22 cellular contexts compared by ENCODE assay signal in the genomic region with DNA sequence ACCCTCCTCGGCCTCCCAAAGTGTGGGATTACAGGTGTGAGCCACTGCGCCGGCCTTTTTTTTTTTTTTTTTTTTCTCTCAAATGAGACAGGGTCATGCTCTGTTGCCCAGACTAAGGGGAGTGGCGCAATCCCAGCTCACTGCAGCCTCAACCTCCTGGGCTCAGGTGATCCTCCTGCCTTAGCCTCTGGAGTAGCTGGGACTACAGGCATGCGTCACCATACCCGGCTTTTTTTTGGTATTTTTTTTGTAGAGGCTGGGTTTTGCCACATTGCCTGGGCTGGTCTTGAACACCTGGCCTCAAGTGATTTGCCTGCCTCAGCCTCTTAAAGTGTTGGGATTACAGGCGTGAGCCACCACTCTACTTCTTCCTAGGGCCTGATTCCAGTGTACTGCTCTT. TPM values are rescaled to one million over a fixed set of nuclear protein-coding genes. Genes with fewer than 3 reads are reported as not detected.
DNase-seq lines count a peak whose midpoint lies in the region; ATAC-seq, FAIRE-seq and TF ChIP-seq lines count a peak whose summit lies in the region.
"Had no signal": no experiment of that assay in that cellular context is flagged by ENCODE, and none has a peak within 500 bp of the region (broad histone marks: within the 10 kb centered on the region; RNA-seq: fewer than 3 reads in every experiment).

No MANE protein-coding gene starts in this region.

- H3K9me3 Mint-ChIP-seq in T-helper 2 cell treated with Interferon-gamma antibody and Interleukin-4, amounts not matched to agents 5 μg/mL and 100 μg/mL, for 36 hours = peaks cover 11% of the 10 kb centered on the region
- H3K9me3 Mint-ChIP-seq in stimulated activated memory B cell treated with anti-CD40 and anti-IgM and Interleukin-4, amounts not matched to agents 10 μg/mL and 1 μg/mL and 100 μg/mL, for 72 hours = no peaks in the 10 kb centered on the region
- H3K9me3 Mint-ChIP-seq: CD8-positive, alpha-beta memory T cell had no signal

- H3K4me1 ChIP-seq in H1 (replicated peaks in 1 of 4; ENCODE audit: control insufficient read depth in 3 of 4, insufficient read depth in 4 of 4, low read length in 3 of 4) = peaks cover 0 to 4% (median under 1%) of the 10 kb centered on the region in 4 experiments; a peak in 2 of 7 replicates

- peak overlapping the region; percentile 39 for H3K27ac Mint-ChIP-seq in T-helper 2 cell treated with Interferon-gamma antibody and Interleukin-4, amounts not matched to agents 5 μg/mL and 100 μg/mL, for 36 hours
- peak overlapping the region; percentile 19 for H3K27ac Mint-ChIP-seq in T-helper 17 cell
- H3K27ac Mint-ChIP-seq in stimulated activated memory B cell treated with anti-CD40 and anti-IgM and Interleukin-4, amounts not matched to agents 10 μg/mL and 1 μg/mL and 100 μg/mL, for 72 hours = peak overlapping the region; percentile 59

- no peak overlapping the region for H3K18ac ChIP-seq in H1 (ENCODE audit: extremely low read depth, low read length)

- H2AK5ac ChIP-seq in H1 (ENCODE audit: low read depth, low read length) = no peak overlapping the region

- no peak overlapping the region for H2BK20ac ChIP-seq in H1 (ENCODE audit: low read length)

- peaks cover 36% of the 10 kb centered on the region for H3K4me1 Mint-ChIP-seq in T-helper 2 cell treated with Interferon-gamma antibody and Interleukin-4, amounts not matched to agents 5 μg/mL and 100 μg/mL, for 36 hours (ENCODE audit: low read depth)
- peaks cover 41% of the 10 kb centered on the region for H3K4me1 Mint-ChIP-seq in T-helper 17 cell
- H3K4me1 Mint-ChIP-seq in stimulated activated memory B cell treated with anti-CD40 and anti-IgM and Interleukin-4, amounts not matched to agents 10 μg/mL and 1 μg/mL and 100 μg/mL, for 72 hours = peaks cover 75% of the 10 kb centered on the region

- no peak overlapping the region for H3K56ac ChIP-seq in H1 (replicated peaks; ENCODE audit: insufficient read length, low read depth, low read length)

- no peak overlapping the region for H4K91ac ChIP-seq in H1 (replicated peaks; ENCODE audit: insufficient read length, low read length)

- no peak overlapping the region for H3K9ac ChIP-seq in H1 (replicated peaks in 1 of 4; ENCODE audit: extremely low read depth in 1 of 4, low read depth in 3 of 4, low read length in 3 of 4)

- H2AFZ ChIP-seq in H1 (ENCODE audit: low read length) = no peak overlapping the region

- no peaks in the 10 kb centered on the region for H3K79me1 ChIP-seq in H1 (ENCODE audit: low read depth, low read length)

- no peak overlapping the region for H3K4me2 ChIP-seq in H1 (ENCODE audit: insufficient read depth in 1 of 2, low read depth in 2 of 2, low read length in 2 of 2)

- ATAC-seq in T-helper 17 cell = no peak
- no peak for ATAC-seq in stimulated activated memory B cell treated with anti-CD40 and anti-IgM and Interleukin-4, amounts not matched to agents 10 μg/mL and 1 μg/mL and 100 μg/mL, for 72 hours
- no peak for ATAC-seq in GM18861 (IDR thresholded peaks at IDR 0.05; ENCODE audit: unreplicated experiment)

- TF ChIP-seq POLR2A in H1 (IDR thresholded peaks at IDR 0.05; ENCODE audit: control extremely low read depth in 1 of 2, low read depth in 2 of 2, low read length in 2 of 2) = no peak

- TF ChIP-seq RAD21 in H1 (IDR thresholded peaks at IDR 0.05 in 1 of 2, conservative IDR thresholded peaks at IDR 0.05 in 1 of 2; ENCODE audit: low read depth in 2 of 2, low read length in 2 of 2) = no peak

- H3K23ac ChIP-seq in H1 (ENCODE audit: insufficient read length) = no peak overlapping the region

- no peak for FAIRE-seq in H1 (lab: Jason Lieb, UNC)

- TF ChIP-seq EP300 in H1 (IDR thresholded peaks at IDR 0.05; ENCODE audit: borderline replicate concordance in 1 of 2, low read depth in 2 of 2, low read length in 2 of 2) = no peak

- no peak for TF ChIP-seq CTCF in H1 (IDR thresholded peaks at IDR 0.05; ENCODE audit: control extremely low read depth in 1 of 3, insufficient read depth in 1 of 3, low read depth in 1 of 3, low read length in 3 of 3)

- H2BK120ac ChIP-seq in H1 (replicated peaks; ENCODE audit: low read depth, low read length) = no peak overlapping the region

- peaks cover 0 to 8% (median 2%) of the 10 kb centered on the region in 4 experiments; a peak in 2 of 8 replicates for H3K36me3 ChIP-seq in H1 (ENCODE audit: control insufficient read depth in 2 of 4, insufficient read depth in 4 of 4, low read length in 3 of 4)
- H3K36me3 ChIP-seq: MG63 had no signal

- H3K4me3 Mint-ChIP-seq in T-helper 2 cell treated with Interferon-gamma antibody and Interleukin-4, amounts not matched to agents 5 μg/mL and 100 μg/mL, for 36 hours = no peak overlapping the region
- H3K4me3 Mint-ChIP-seq in T-helper 17 cell = no peak overlapping the region
- H3K4me3 Mint-ChIP-seq in stimulated activated memory B cell treated with anti-CD40 and anti-IgM and Interleukin-4, amounts not matched to agents 10 μg/mL and 1 μg/mL and 100 μg/mL, for 72 hours = no peak overlapping the region
- H3K4me3 Mint-ChIP-seq: CD8-positive, alpha-beta memory T cell had no signal

- no peak overlapping the region for H2BK12ac ChIP-seq in H1 (ENCODE audit: low read depth, low read length)

- peaks cover 0 to 26% of the 10 kb centered on the region in 2 experiments; a peak in 1 of 4 replicates for H3K79me2 ChIP-seq in H1 (ENCODE audit: control insufficient read depth in 1 of 2, insufficient read depth in 2 of 2, low read length in 2 of 2)

- no peak overlapping the region for H2BK5ac ChIP-seq in H1 (ENCODE audit: low read depth, low read length)

- H3K27ac ChIP-seq in H1 (ENCODE audit: low read depth, low read length) = no peak overlapping the region
- H3K27ac ChIP-seq: 22Rv1, C4-2B had no signal

- no peaks in the 10 kb centered on the region for H4K20me1 ChIP-seq in H1 (replicated peaks in 1 of 2; ENCODE audit: control insufficient read depth in 1 of 2, insufficient read depth in 2 of 2, low read length in 2 of 2)

- H3K36me3 Mint-ChIP-seq in T-helper 2 cell treated with Interferon-gamma antibody and Interleukin-4, amounts not matched to agents 5 μg/mL and 100 μg/mL, for 36 hours (ENCODE audit: low read depth) = peaks cover 50% of the 10 kb centered on the region
- H3K36me3 Mint-ChIP-seq in T-helper 17 cell (ENCODE audit: low read depth) = peaks cover 4% of the 10 kb centered on the region
- peaks cover 47% of the 10 kb centered on the region for H3K36me3 Mint-ChIP-seq in stimulated activated memory B cell treated with anti-CD40 and anti-IgM and Interleukin-4, amounts not matched to agents 10 μg/mL and 1 μg/mL and 100 μg/mL, for 72 hours

- H3K14ac ChIP-seq in H1 (ENCODE audit: insufficient read length) = no peak overlapping the region

- H4K5ac ChIP-seq in H1 (ENCODE audit: insufficient read length, low read depth, low read length) = no peak overlapping the region

- H3K4me3 ChIP-seq in H1 (ENCODE audit: extremely low read depth in 1 of 4, insufficient read depth in 2 of 4, low read depth in 3 of 4, low read length in 4 of 4) = no peak overlapping the region
- H3K4me3 ChIP-seq: MG63 had no signal

- WGBS in H1 (ENCODE audit: extremely low coverage in 1 of 2, insufficient coverage in 1 of 2, insufficient read length in 1 of 2, insufficient replicate concordance in 2 of 2, low coverage in 1 of 2, low lambda C conversion rate in 2 of 2, missing lambda C conversion rate in 1 of 2), 2 experiments = 89% methylated on average over 2 of the region's 7 CpGs; no CpG with 5 or more reads in 1 of the 2 experiments

- no peaks in the 10 kb centered on the region for H3K9me3 ChIP-seq in T-helper 17 cell (ENCODE audit: control insufficient read depth, low read length, poor library complexity, severe bottlenecking)
- peaks cover 4 to 11% of the 10 kb centered on the region in 2 experiments for H3K9me3 ChIP-seq in H1 (ENCODE audit: insufficient read depth in 2 of 2, low read depth in 1 of 2, low read length in 1 of 2)
- H3K9me3 ChIP-seq: MG63 had no signal

- no peak for DNase-seq in T-helper 2 cell treated with Interferon-gamma antibody and Interleukin-4, amounts not matched to agents 5 μg/mL and 100 μg/mL, for 36 hours (ENCODE audit: low spot score)
- DNase-seq in T-helper 2 cell (no peak), T-helper 17 cell (no peak), H1 (ENCODE audit: low read depth in 1 of 2, low spot score in 2 of 2) (no peak), MV-4-11 (lab: John Stamatoyannopoulos, UW) (no peak), AG08396 (ENCODE audit: low spot score) (no peak)
- DNase-seq: ACHN; CD8-positive, alpha-beta memory T cell; GDM1; HCEC 1CT; MG63; NCI-H1048; NCI-H1417 treated with DMSO at 0.1 percent for 48 hours; NCI-H187; NCI-H446; NCI-H526 treated with DMSO at 0.1 percent for 48 hours; Right ventricle myocardium superior had no signal

- no peaks in the 10 kb centered on the region for H3K27me3 ChIP-seq in H1 (replicated peaks in 1 of 4; ENCODE audit: control insufficient read depth in 3 of 4, extremely low read depth in 1 of 4, insufficient read depth in 3 of 4, low read length in 3 of 4)
- H3K27me3 ChIP-seq: MG63 had no signal

- H4K8ac ChIP-seq in H1 (ENCODE audit: extremely low read depth, insufficient read depth, low read length) = no peak overlapping the region

- H3K27me3 Mint-ChIP-seq in T-helper 2 cell treated with Interferon-gamma antibody and Interleukin-4, amounts not matched to agents 5 μg/mL and 100 μg/mL, for 36 hours (ENCODE audit: low read depth) = no peaks in the 10 kb centered on the region
- H3K27me3 Mint-ChIP-seq in T-helper 17 cell = no peaks in the 10 kb centered on the region
- no peaks in the 10 kb centered on the region for H3K27me3 Mint-ChIP-seq in stimulated activated memory B cell treated with anti-CD40 and anti-IgM and Interleukin-4, amounts not matched to agents 10 μg/mL and 1 μg/mL and 100 μg/mL, for 72 hours
- H3K27me3 Mint-ChIP-seq: CD8-positive, alpha-beta memory T cell; IgD-negative memory B cell had no signal

- CTCF ChIA-PET in H1 (lab: Charles Lee; ENCODE audit: partially characterized antibody) = interaction anchor here (0.6 to 1.4 kb wide), 5 partner anchors 16 to 933 kb away, joined by 3 to 4 read pairs (median 4); no protein-coding TSS in a partner anchor

- POLR2A ChIA-PET in H1 (lab: Charles Lee; ENCODE audit: partially characterized antibody) = no interaction called here

- H2BK15ac ChIP-seq in H1 (ENCODE audit: low read length) = no peak overlapping the region

- H3K23me2 ChIP-seq in H1 (ENCODE audit: low read depth, low read length) = no peaks in the 10 kb centered on the region

- H3K4ac ChIP-seq in H1 (replicated peaks; ENCODE audit: insufficient read length, low read depth, low read length) = no peak overlapping the region

RNA-seq across cellular contexts. Expression of gene FUT8, which starts 18.7 kb away (rescaled TPM):
- total RNA-seq in T-helper 17 cell = 10 to 100 TPM; 45.5 to 51.3 TPM
- 25.1 and 25.3 TPM in 2 replicates for total RNA-seq in H1 (2021; fragmentation: NEBNext Ultra II Directional; extraction: Animal tissue kit (Norgen Biotek cat#: 25700))
- polyA plus RNA-seq in H1 (2011; rRNA removed) = 8.8 and 10.5 TPM in 2 replicates
- polyA plus RNA-seq in H1 (2011; cell fraction: cytosol; rRNA removed) = 10.8 TPM
- 6.0 TPM for polyA plus RNA-seq in H1 (2011; cell fraction: nucleus; rRNA removed)
- 14.8 to 24.7 TPM (median 18.1 TPM) in 4 replicates for polyA plus RNA-seq in H1 (2012, experiment 1 of 2)
- polyA plus RNA-seq in H1 (2012, experiment 2 of 2) = 2.9 TPM
- 14.4 TPM for polyA plus RNA-seq in H1 (2013, experiment 1 of 2)
- 15.9 TPM for polyA plus RNA-seq in H1 (2013, experiment 2 of 2)
- polyA minus RNA-seq in H1 (2011; rRNA and poly(A)+ RNA removed) = 32.5 and 36.2 TPM in 2 replicates
- 10.7 TPM for polyA minus RNA-seq in H1 (2011; cell fraction: cytosol; rRNA and poly(A)+ RNA removed)
- polyA minus RNA-seq in H1 (2011; cell fraction: nucleus; rRNA and poly(A)+ RNA removed) = 37.8 TPM
